Comparison of ENCODE assay signal across 25 cellular contexts in the genomic region with DNA sequence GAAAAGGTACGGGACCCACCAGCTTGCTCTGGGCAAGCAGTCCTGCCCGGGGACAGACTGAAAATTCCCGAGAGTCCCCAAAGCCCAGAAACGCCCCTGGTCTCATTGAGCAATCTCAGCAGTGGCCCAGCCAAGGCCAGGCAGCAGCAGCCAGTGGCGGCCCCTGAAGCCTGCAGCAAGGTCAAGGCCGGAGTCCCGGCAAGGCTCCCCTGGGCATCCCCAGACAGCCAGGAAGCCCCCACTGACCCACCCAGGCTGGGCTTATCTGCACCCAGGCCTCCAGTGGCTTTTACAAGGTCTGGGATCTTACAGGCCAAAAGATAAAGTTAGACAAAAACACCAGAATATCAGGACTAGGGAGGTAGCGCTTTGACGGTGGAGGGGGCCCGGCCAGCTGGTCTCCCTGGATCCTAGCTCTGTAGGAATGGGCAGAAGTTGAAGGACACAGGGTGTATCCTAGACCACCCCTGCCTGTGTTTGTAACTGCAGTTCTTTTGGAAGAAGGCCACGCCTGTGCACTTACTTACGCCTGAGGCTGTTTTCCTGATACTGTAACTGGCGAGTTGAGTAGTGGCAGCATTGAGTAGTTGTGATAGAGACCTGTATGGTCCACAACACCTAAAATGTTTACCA.
"Had no signal": no experiment of that assay in that cellular context is flagged by ENCODE, and none has a peak within 500 bp of the region (broad histone marks: within the 10 kb centered on the region; RNA-seq: fewer than 3 reads in every experiment).

No MANE protein-coding gene starts in this region.

- H3K27me3 ChIP-seq: breast epithelium had no signal

- H3K9me3 Mint-ChIP-seq: activated CD4-positive, alpha-beta memory T cell treated with anti-CD3 and anti-CD28 coated beads, Interleukin-2, amount 10 ng/mL, durations not matched to agents 7 days and 5 days; activated naive CD4-positive, alpha-beta T cell treated with anti-CD3 and anti-CD28 coated beads for 36 hours; activated naive CD8-positive, alpha-beta T cell treated with anti-CD3 and anti-CD28 coated beads, Interleukin-2, amount 10 ng/mL, durations not matched to agents 7 days and 5 days; activated T-helper 17 cell treated with anti-CD3 and anti-CD28 coated beads, Interleukin-2, amount 50 U/mL, for 72 hours; central memory CD8-positive, alpha-beta T cell had no signal

- H3K27ac Mint-ChIP-seq: activated CD4-positive, alpha-beta memory T cell treated with anti-CD3 and anti-CD28 coated beads, Interleukin-2, amount 10 ng/mL, durations not matched to agents 7 days and 5 days; activated CD4-positive, alpha-beta T cell treated with anti-CD3 and anti-CD28 coated beads for 36 hours; activated naive CD4-positive, alpha-beta T cell treated with anti-CD3 and anti-CD28 coated beads for 36 hours; activated naive CD8-positive, alpha-beta T cell treated with anti-CD3 and anti-CD28 coated beads, Interleukin-2, amount 10 ng/mL, durations not matched to agents 7 days and 5 days; activated T-helper 17 cell treated with anti-CD3 and anti-CD28 coated beads, Interleukin-2, amount 50 U/mL, for 72 hours; IgD-negative memory B cell; T-helper 17 cell had no signal

- H3K36me3 Mint-ChIP-seq: activated naive CD8-positive, alpha-beta T cell treated with anti-CD3 and anti-CD28 coated beads, Interleukin-2, amount 10 ng/mL, durations not matched to agents 7 days and 5 days; IgD-negative memory B cell had no signal

- H3K4me3 ChIP-seq: breast epithelium had no signal

- DNase-seq: activated CD4-positive, alpha-beta memory T cell treated with anti-CD3 and anti-CD28 coated beads, Interleukin-2, amount 10 ng/mL, durations not matched to agents 7 days and 5 days; activated CD4-positive, alpha-beta T cell treated with anti-CD3 and anti-CD28 coated beads for 36 hours; activated CD4-positive, alpha-beta T cell treated with anti-CD3 and anti-CD28 coated beads, Interleukin-2, amount 50 U/mL, for 1 hour; activated gamma-delta T cell; activated naive CD4-positive, alpha-beta T cell treated with anti-CD3 and anti-CD28 coated beads for 36 hours; activated naive CD8-positive, alpha-beta T cell treated with anti-CD3 and anti-CD28 coated beads, Interleukin-2, amount 10 ng/mL, durations not matched to agents 7 days and 5 days; activated T-cell treated with anti-CD3 and anti-CD28 coated beads for 4 hours; activated T-cell treated with anti-CD3 and anti-CD28 coated beads, Interleukin-2, amount 50 U/mL, for 48 hours; NCI-H1092; NCI-H1436; NCI-H1694 treated with DMSO at 0.1 percent for 48 hours; NCI-H2029 treated with DMSO at 0.1 percent for 48 hours; NCI-H345; NCI-H510A; NCI-H526 treated with DMSO at 0.1 percent for 48 hours; SIG-M5; T-helper 17 cell; T1000 had no signal

- H3K4me1 ChIP-seq: breast epithelium had no signal

- FAIRE-seq: RCC 7860 had no signal

- H3K27me3 Mint-ChIP-seq: activated CD4-positive, alpha-beta memory T cell treated with anti-CD3 and anti-CD28 coated beads, Interleukin-2, amount 10 ng/mL, durations not matched to agents 7 days and 5 days; activated CD4-positive, alpha-beta T cell treated with anti-CD3 and anti-CD28 coated beads for 36 hours; activated naive CD8-positive, alpha-beta T cell treated with anti-CD3 and anti-CD28 coated beads, Interleukin-2, amount 10 ng/mL, durations not matched to agents 7 days and 5 days; activated T-helper 17 cell treated with anti-CD3 and anti-CD28 coated beads, Interleukin-2, amount 50 U/mL, for 72 hours; central memory CD8-positive, alpha-beta T cell; IgD-negative memory B cell had no signal

- H3K9me3 ChIP-seq: breast epithelium had no signal

- H3K4me3 Mint-ChIP-seq: activated CD4-positive, alpha-beta memory T cell treated with anti-CD3 and anti-CD28 coated beads, Interleukin-2, amount 10 ng/mL, durations not matched to agents 7 days and 5 days; activated CD4-positive, alpha-beta T cell treated with anti-CD3 and anti-CD28 coated beads for 36 hours; activated naive CD4-positive, alpha-beta T cell treated with anti-CD3 and anti-CD28 coated beads for 36 hours; activated naive CD8-positive, alpha-beta T cell treated with anti-CD3 and anti-CD28 coated beads, Interleukin-2, amount 10 ng/mL, durations not matched to agents 7 days and 5 days; activated T-helper 17 cell treated with anti-CD3 and anti-CD28 coated beads, Interleukin-2, amount 50 U/mL, for 72 hours; central memory CD8-positive, alpha-beta T cell; IgD-negative memory B cell; T-helper 17 cell had no signal

- H3K27ac ChIP-seq: breast epithelium, KMS-11, VCaP had no signal

- H3K36me3 ChIP-seq: breast epithelium had no signal

- ATAC-seq: activated CD4-positive, alpha-beta T cell treated with anti-CD3 and anti-CD28 coated beads for 36 hours; activated T-helper 17 cell treated with anti-CD3 and anti-CD28 coated beads, Interleukin-2, amount 50 U/mL, for 72 hours; T-helper 17 cell had no signal

- H3K4me1 Mint-ChIP-seq: activated CD4-positive, alpha-beta memory T cell treated with anti-CD3 and anti-CD28 coated beads, Interleukin-2, amount 10 ng/mL, durations not matched to agents 7 days and 5 days; activated CD4-positive, alpha-beta T cell treated with anti-CD3 and anti-CD28 coated beads for 36 hours; activated naive CD8-positive, alpha-beta T cell treated with anti-CD3 and anti-CD28 coated beads, Interleukin-2, amount 10 ng/mL, durations not matched to agents 7 days and 5 days; activated T-helper 17 cell treated with anti-CD3 and anti-CD28 coated beads, Interleukin-2, amount 50 U/mL, for 72 hours; central memory CD8-positive, alpha-beta T cell; IgD-negative memory B cell; T-helper 17 cell had no signal
